In genomic region chr16:70380919-70381603, GRCh38 we compare ENCODE assay signal across 1 cellular context.
A peak's percentile ranks its signal among the peaks of the same experiment; 100 is the strongest.
TF ChIP-seq lines count a peak whose summit lies in the region.

No MANE protein-coding gene starts in this region.

TF ChIP-seq in A549, 52 proteins besides CTCF, POLR2A, EP300 and RAD21 (continued from another document):
- TF ChIP-seq HOXB5 (CRISPR knock-in tag; IDR thresholded peaks at IDR 0.05): peak; percentile 36; the same call in 1 of the 2 replicates
- no peak for TF ChIP-seq GATA3 (IDR thresholded peaks at IDR 0.05; ENCODE audit: borderline replicate concordance)
- TF ChIP-seq RCOR1 (IDR thresholded peaks at IDR 0.05; ENCODE audit: low read depth, low read length): no peak
- no peak for TF ChIP-seq TP53 (CRISPR knock-in tag; IDR thresholded peaks at IDR 0.05)
- TF ChIP-seq FOSB (CRISPR knock-in tag; IDR thresholded peaks at IDR 0.05): no peak
- TF ChIP-seq USF2 (IDR thresholded peaks at IDR 0.05): peak; percentile 89
- TF ChIP-seq PHF8 (IDR thresholded peaks at IDR 0.05; ENCODE audit: borderline replicate concordance, low read depth): peak; percentile 53; the same call in 1 of the 2 replicates
- 0 out of 2 replicates have a peak, but pooled peaks have one; percentile 29 for TF ChIP-seq HOXB13 (CRISPR knock-in tag; IDR thresholded peaks at IDR 0.05; ENCODE audit: low read depth)
- peak; percentile 39; the same call in 1 of the 2 replicates for TF ChIP-seq RFX5 (IDR thresholded peaks at IDR 0.05)
- no peak for TF ChIP-seq HEYL (CRISPR knock-in tag; IDR thresholded peaks at IDR 0.05)
- TF ChIP-seq, protein P1, sequence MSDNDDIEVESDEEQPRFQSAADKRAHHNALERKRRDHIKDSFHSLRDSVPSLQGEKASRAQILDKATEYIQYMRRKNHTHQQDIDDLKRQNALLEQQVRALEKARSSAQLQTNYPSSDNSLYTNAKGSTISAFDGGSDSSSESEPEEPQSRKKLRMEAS (IDR thresholded peaks at IDR 0.05): peak; percentile 98
- TF ChIP-seq SREBF2 (IDR thresholded peaks at IDR 0.05): no peak
